ENCODE assay signal across 8 cellular contexts in genomic region chr18:59139291-59139614, GRCh38. TPM values are rescaled to one million over a fixed set of nuclear protein-coding genes. Genes with fewer than 3 reads are reported as not detected.
A peak's percentile ranks its signal among the peaks of the same experiment; 100 is the strongest.
DNase-seq lines count a peak whose midpoint lies in the region; ATAC-seq, FAIRE-seq and TF ChIP-seq lines count a peak whose summit lies in the region.

No MANE protein-coding gene starts in this region.

- H3K27me3 Mint-ChIP-seq in activated CD4-positive, alpha-beta T cell treated with anti-CD3 and anti-CD28 coated beads, Interleukin-2, amount 10 ng/mL, durations not matched to agents 24 days and 14 days, result peaks cover 29% of the 10 kb centered on the region
- peaks cover 21% of the 10 kb centered on the region for H3K27me3 Mint-ChIP-seq in dendritic cell treated with granulocyte-macrophage colony-stimulating factor and Interleukin-4, amounts not matched to agents 40 ng/mL and 50 ng/mL, for 4 days

- FAIRE-seq in GM19239 (lab: Jason Lieb, UNC), result peak; percentile 99

- WGBS in right lobe of liver (ENCODE audit: insufficient coverage, low coverage, low lambda C conversion rate, missing lambda C conversion rate), result 2% methylated on average over 13 of the region's 15 CpGs

- H3K4me1 Mint-ChIP-seq in activated CD4-positive, alpha-beta T cell treated with anti-CD3 and anti-CD28 coated beads, Interleukin-2, amount 10 ng/mL, durations not matched to agents 24 days and 14 days, result peaks cover 36% of the 10 kb centered on the region
- peaks cover 19% of the 10 kb centered on the region for H3K4me1 Mint-ChIP-seq in dendritic cell treated with granulocyte-macrophage colony-stimulating factor and Interleukin-4, amounts not matched to agents 40 ng/mL and 50 ng/mL, for 4 days (ENCODE audit: low read depth)

- H3K4me3 Mint-ChIP-seq in activated CD4-positive, alpha-beta T cell treated with anti-CD3 and anti-CD28 coated beads, Interleukin-2, amount 10 ng/mL, durations not matched to agents 24 days and 14 days, result peak overlapping the region; percentile 97
- H3K4me3 Mint-ChIP-seq in dendritic cell treated with granulocyte-macrophage colony-stimulating factor and Interleukin-4, amounts not matched to agents 40 ng/mL and 50 ng/mL, for 4 days, result peak overlapping the region; percentile 93

- no peak for TF ChIP-seq CTCF in AG10803 (conservative IDR thresholded peaks at IDR 0.05; ENCODE audit: low read length)
- no peak for TF ChIP-seq CTCF in right lobe of liver (IDR thresholded peaks at IDR 0.05)

- H3K27ac Mint-ChIP-seq in activated CD4-positive, alpha-beta T cell treated with anti-CD3 and anti-CD28 coated beads, Interleukin-2, amount 10 ng/mL, durations not matched to agents 24 days and 14 days, result peak overlapping the region; percentile 98
- peak overlapping the region; percentile 93 for H3K27ac Mint-ChIP-seq in dendritic cell treated with granulocyte-macrophage colony-stimulating factor and Interleukin-4, amounts not matched to agents 40 ng/mL and 50 ng/mL, for 4 days

- intact Hi-C loops in activated CD4-positive, alpha-beta T cell treated with anti-CD3 and anti-CD28 coated beads, Interleukin-2, amount 10 ng/mL, durations not matched to agents 24 days and 14 days (cut with micrococcal nuclease), result loop anchor here (1.0 to 2.0 kb wide), 3 partner anchors 219 to 596 kb away; partner anchors contain the start of gene MALT1
- intact Hi-C loops in dendritic cell treated with granulocyte-macrophage colony-stimulating factor and Interleukin-4, amounts not matched to agents 40 ng/mL and 50 ng/mL, for 4 days (cut with micrococcal nuclease), result loop anchor here (2.0 kb wide), 1 partner anchor 220 kb away; the partner anchor contains the start of gene LMAN1
- intact Hi-C loops in right lobe of liver (cut with DNase I), result no loop called here

- peaks cover 4% of the 10 kb centered on the region for H3K36me3 Mint-ChIP-seq in activated CD4-positive, alpha-beta T cell treated with anti-CD3 and anti-CD28 coated beads, Interleukin-2, amount 10 ng/mL, durations not matched to agents 24 days and 14 days (ENCODE audit: low read depth)
- H3K36me3 Mint-ChIP-seq in dendritic cell treated with granulocyte-macrophage colony-stimulating factor and Interleukin-4, amounts not matched to agents 40 ng/mL and 50 ng/mL, for 4 days (ENCODE audit: low read depth), result peaks cover 7% of the 10 kb centered on the region

- H3K27me3 ChIP-seq in right lobe of liver, result no peaks in the 10 kb centered on the region

- H3K9me3 ChIP-seq in right lobe of liver, result no peaks in the 10 kb centered on the region

- no peak for TF ChIP-seq POLR2A in right lobe of liver (IDR thresholded peaks at IDR 0.05)

- H3K4me3 ChIP-seq in AG10803 (ENCODE audit: low read length), result peak overlapping the region; percentile 85
- peak overlapping the region; percentile 78 to 98 (median 94) for H3K4me3 ChIP-seq in right lobe of liver

- DNase-seq in AG10803 (ENCODE audit: low read depth) (peak; percentile 71), GM19239 (ENCODE audit: insufficient read length, low spot score) (peak; percentile 90), NCI-H526 (lab: John Stamatoyannopoulos, UW) (peak; percentile 97 to 98), right lobe of liver (peak; percentile 89 to 93 (median 92))
- peak; percentile 97 for DNase-seq in activated CD4-positive, alpha-beta T cell treated with anti-CD3 and anti-CD28 coated beads, Interleukin-2, amount 10 ng/mL, durations not matched to agents 24 days and 14 days
- peak; percentile 89 for DNase-seq in stimulated activated CD4-positive, alpha-beta T cell treated with anti-CD3 and anti-CD28 coated beads, Interleukin-4, amount 100 ng/mL, for 48 hours (ENCODE audit: low read depth in 2 of 2)

- ATAC-seq in HG03432 (IDR thresholded peaks at IDR 0.05; ENCODE audit: unreplicated experiment) (peak; percentile 76), right lobe of liver (peak; percentile 88 to 93 (median 90))

- H3K27ac ChIP-seq in right lobe of liver, result peak overlapping the region; percentile 16 to 77 (median 76)

- H3K9me3 Mint-ChIP-seq in activated CD4-positive, alpha-beta T cell treated with anti-CD3 and anti-CD28 coated beads, Interleukin-2, amount 10 ng/mL, durations not matched to agents 24 days and 14 days, result no peaks in the 10 kb centered on the region
- no peaks in the 10 kb centered on the region for H3K9me3 Mint-ChIP-seq in dendritic cell treated with granulocyte-macrophage colony-stimulating factor and Interleukin-4, amounts not matched to agents 40 ng/mL and 50 ng/mL, for 4 days

- H3K4me1 ChIP-seq in right lobe of liver, result peaks cover 0 to 30% (median 6%) of the 10 kb centered on the region in 4 donors

- H3K36me3 ChIP-seq in right lobe of liver, result no peaks in the 10 kb centered on the region

RNA-seq across cellular contexts. Expression of gene SEC11C, which starts 0.4 kb away (rescaled TPM):
- total RNA-seq in activated CD4-positive, alpha-beta T cell treated with anti-CD3 and anti-CD28 coated beads, Interleukin-2, amount 10 ng/mL, durations not matched to agents 24 days and 14 days, result 125 and 126 TPM in 2 replicates
- total RNA-seq in right lobe of liver, result 100 to 1,000 TPM in 1 of 6 experiments, 10 to 100 TPM in 5; 46.7 to 104 (median 85.3) TPM

Comparison
In these comparisons a context has a peak if more than half of its experiments do, and no peak if none do; other contexts are left out.
1. Peak in every context shown above with its lines: DNase-seq, ATAC-seq, H3K4me3 ChIP-seq and H3K27ac ChIP-seq.
2. intact Hi-C loops: an anchor here in activated CD4-positive, alpha-beta T cell treated with anti-CD3 and anti-CD28 coated beads, Interleukin-2, amount 10 ng/mL, durations not matched to agents 24 days and 14 days (1.0 to 2.0 kb wide) and dendritic cell treated with granulocyte-macrophage colony-stimulating factor and Interleukin-4, amounts not matched to agents 40 ng/mL and 50 ng/mL, for 4 days (2.0 kb wide); none called in right lobe of liver.